1 cellular context compared by ENCODE assay signal in the genomic region with DNA sequence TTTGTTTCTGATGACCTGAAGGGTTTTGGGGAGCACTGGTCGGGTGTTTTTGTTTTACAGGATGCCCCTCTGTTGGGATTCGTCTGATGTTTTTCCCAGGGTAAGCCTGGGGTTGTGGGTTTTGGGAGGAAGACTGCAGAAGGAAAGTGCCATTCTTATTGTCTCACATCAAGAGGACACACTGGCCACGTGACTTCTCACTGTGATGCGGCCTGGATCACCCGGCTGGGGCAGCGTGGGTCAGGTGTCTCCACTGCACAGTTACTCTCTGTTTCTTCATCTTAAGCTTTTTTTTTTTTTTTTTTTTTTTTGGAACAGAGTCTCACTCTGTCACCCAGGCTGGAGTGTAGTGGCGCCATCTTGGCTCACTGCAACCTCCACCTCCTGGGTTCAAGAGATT.
TF ChIP-seq lines count a peak whose summit lies in the region.

No MANE protein-coding gene starts in this region.

TF ChIP-seq in K562, 482 proteins besides CTCF, POLR2A, EP300 and RAD21:
- TF ChIP-seq, protein P1, sequence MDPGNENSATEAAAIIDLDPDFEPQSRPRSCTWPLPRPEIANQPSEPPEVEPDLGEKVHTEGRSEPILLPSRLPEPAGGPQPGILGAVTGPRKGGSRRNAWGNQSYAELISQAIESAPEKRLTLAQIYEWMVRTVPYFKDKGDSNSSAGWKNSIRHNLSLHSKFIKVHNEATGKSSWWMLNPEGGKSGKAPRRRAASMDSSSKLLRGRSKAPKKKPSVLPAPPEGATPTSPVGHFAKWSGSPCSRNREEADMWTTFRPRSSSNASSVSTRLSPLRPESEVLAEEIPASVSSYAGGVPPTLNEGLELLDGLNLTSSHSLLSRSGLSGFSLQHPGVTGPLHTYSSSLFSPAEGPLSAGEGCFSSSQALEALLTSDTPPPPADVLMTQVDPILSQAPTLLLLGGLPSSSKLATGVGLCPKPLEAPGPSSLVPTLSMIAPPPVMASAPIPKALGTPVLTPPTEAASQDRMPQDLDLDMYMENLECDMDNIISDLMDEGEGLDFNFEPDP (CRISPR knock-in tag; IDR thresholded peaks at IDR 0.05), result no peak
- TF ChIP-seq, protein P2, sequence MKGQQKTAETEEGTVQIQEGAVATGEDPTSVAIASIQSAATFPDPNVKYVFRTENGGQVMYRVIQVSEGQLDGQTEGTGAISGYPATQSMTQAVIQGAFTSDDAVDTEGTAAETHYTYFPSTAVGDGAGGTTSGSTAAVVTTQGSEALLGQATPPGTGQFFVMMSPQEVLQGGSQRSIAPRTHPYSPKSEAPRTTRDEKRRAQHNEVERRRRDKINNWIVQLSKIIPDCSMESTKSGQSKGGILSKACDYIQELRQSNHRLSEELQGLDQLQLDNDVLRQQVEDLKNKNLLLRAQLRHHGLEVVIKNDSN (CRISPR knock-in tag; IDR thresholded peaks at IDR 0.05), result peak; percentile 39; the same call in 1 of the 2 replicates
- TF ChIP-seq, protein P3, sequence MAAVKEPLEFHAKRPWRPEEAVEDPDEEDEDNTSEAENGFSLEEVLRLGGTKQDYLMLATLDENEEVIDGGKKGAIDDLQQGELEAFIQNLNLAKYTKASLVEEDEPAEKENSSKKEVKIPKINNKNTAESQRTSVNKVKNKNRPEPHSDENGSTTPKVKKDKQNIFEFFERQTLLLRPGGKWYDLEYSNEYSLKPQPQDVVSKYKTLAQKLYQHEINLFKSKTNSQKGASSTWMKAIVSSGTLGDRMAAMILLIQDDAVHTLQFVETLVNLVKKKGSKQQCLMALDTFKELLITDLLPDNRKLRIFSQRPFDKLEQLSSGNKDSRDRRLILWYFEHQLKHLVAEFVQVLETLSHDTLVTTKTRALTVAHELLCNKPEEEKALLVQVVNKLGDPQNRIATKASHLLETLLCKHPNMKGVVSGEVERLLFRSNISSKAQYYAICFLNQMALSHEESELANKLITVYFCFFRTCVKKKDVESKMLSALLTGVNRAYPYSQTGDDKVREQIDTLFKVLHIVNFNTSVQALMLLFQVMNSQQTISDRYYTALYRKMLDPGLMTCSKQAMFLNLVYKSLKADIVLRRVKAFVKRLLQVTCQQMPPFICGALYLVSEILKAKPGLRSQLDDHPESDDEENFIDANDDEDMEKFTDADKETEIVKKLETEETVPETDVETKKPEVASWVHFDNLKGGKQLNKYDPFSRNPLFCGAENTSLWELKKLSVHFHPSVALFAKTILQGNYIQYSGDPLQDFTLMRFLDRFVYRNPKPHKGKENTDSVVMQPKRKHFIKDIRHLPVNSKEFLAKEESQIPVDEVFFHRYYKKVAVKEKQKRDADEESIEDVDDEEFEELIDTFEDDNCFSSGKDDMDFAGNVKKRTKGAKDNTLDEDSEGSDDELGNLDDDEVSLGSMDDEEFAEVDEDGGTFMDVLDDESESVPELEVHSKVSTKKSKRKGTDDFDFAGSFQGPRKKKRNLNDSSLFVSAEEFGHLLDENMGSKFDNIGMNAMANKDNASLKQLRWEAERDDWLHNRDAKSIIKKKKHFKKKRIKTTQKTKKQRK (IDR thresholded peaks at IDR 0.05; ENCODE audit: borderline replicate concordance, low read depth, low read length), result no peak
- no peak for TF ChIP-seq POU5F1 (IDR thresholded peaks at IDR 0.05; ENCODE audit: borderline replicate concordance, low read depth, low read length, partially characterized antibody)
- TF ChIP-seq ZNF232 (CRISPR knock-in tag; IDR thresholded peaks at IDR 0.05), result no peak
- TF ChIP-seq MTF1 (CRISPR knock-in tag; IDR thresholded peaks at IDR 0.05; ENCODE audit: borderline replicate concordance), result no peak
- TF ChIP-seq, protein P4, sequence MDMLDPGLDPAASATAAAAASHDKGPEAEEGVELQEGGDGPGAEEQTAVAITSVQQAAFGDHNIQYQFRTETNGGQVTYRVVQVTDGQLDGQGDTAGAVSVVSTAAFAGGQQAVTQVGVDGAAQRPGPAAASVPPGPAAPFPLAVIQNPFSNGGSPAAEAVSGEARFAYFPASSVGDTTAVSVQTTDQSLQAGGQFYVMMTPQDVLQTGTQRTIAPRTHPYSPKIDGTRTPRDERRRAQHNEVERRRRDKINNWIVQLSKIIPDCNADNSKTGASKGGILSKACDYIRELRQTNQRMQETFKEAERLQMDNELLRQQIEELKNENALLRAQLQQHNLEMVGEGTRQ (CRISPR knock-in tag; IDR thresholded peaks at IDR 0.05), result peak; percentile 54
- TF ChIP-seq RAD51 (IDR thresholded peaks at IDR 0.05; ENCODE audit: borderline replicate concordance, low read depth), result peak; percentile 44; the same call in 1 of the 2 replicates
- TF ChIP-seq, protein P5, sequence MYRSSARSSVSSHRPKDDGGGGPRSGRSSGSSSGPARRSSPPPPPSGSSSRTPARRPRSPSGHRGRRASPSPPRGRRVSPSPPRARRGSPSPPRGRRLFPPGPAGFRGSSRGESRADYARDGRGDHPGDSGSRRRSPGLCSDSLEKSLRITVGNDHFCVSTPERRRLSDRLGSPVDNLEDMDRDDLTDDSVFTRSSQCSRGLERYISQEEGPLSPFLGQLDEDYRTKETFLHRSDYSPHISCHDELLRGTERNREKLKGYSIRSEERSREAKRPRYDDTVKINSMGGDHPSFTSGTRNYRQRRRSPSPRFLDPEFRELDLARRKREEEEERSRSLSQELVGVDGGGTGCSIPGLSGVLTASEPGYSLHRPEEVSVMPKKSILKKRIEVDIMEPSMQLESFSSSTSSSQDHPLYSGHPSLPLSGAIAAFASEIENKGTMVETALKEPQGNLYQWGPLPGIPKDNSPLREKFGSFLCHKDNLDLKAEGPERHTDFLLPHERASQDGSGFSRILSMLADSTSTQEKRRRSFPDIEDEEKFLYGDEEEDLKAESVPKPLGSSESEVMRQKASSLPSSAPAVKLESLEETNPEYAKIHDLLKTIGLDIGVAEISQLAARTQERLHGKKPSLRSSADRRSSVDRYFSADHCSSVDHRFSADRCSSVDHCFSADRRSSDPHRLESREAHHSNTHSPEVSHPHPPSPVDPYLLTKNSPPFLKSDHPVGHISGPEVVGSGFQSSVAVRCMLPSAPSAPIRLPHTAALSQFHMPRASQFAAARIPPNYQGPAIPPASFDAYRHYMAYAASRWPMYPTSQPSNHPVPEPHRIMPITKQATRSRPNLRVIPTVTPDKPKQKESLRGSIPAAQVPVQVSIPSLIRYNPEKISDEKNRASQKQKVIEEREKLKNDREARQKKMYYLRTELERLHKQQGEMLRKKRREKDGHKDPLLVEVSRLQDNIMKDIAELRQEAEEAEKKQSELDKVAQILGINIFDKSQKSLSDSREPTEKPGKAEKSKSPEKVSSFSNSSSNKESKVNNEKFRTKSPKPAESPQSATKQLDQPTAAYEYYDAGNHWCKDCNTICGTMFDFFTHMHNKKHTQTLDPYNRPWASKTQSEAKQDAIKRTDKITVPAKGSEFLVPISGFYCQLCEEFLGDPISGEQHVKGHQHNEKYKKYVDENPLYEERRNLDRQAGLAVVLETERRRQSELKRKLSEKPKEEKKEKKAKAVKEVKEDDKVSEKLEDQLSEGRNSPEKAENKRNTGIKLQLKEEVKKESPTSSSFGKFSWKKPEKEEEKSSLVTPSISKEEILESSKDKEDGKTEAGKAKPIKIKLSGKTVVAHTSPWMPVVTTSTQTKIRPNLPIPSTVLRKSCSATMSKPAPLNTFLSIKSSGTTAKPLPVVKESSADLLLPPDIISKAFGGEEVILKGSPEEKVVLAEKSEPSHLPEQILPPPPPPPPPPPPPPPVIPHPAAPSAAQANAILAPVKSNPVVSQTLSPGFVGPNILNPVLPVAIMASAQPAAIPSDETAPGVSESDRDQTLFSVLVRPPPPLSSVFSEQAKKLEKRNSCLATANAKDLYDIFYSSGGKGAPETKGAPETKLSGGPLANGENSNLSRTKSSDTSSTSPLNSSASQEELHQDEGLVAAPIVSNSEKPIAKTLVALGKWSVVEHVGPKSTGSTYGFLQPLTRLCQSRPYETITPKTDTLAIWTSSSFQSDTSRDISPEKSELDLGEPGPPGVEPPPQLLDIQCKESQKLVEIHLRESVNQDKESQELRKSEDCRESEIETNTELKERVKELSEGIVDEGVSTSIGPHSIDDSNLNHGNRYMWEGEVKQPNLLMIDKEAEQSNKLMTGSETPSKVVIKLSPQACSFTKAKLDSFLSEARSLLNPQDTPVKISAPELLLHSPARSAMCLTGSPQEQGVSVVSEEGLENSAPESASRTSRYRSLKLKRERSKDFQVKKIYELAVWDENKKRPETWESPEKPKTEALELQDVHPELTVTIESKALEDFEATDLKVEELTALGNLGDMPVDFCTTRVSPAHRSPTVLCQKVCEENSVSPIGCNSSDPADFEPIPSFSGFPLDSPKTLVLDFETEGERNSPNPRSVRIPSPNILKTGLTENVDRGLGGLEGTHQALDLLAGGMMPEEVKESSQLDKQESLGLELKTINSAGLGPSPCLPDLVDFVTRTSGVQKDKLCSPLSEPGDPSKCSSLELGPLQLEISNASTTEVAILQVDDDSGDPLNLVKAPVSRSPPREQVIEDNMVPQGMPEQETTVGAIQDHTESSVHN (IDR thresholded peaks at IDR 0.05; ENCODE audit: borderline replicate concordance in 1 of 2, low read depth in 1 of 2), result no peak
- no peak for TF ChIP-seq CBX8 (IDR thresholded peaks at IDR 0.05; ENCODE audit: borderline replicate concordance, extremely low read depth, low read depth, low read length, poor library complexity, severe bottlenecking)
- no peak for TF ChIP-seq FOXM1 (IDR thresholded peaks at IDR 0.05; ENCODE audit: low read depth)
- TF ChIP-seq FOXM1 (CRISPR knock-in tag; IDR thresholded peaks at IDR 0.05; ENCODE audit: low read depth), result no peak
- TF ChIP-seq POLR2H (tag; IDR thresholded peaks at IDR 0.05; ENCODE audit: low read depth), result no peak
- TF ChIP-seq, protein P6, sequence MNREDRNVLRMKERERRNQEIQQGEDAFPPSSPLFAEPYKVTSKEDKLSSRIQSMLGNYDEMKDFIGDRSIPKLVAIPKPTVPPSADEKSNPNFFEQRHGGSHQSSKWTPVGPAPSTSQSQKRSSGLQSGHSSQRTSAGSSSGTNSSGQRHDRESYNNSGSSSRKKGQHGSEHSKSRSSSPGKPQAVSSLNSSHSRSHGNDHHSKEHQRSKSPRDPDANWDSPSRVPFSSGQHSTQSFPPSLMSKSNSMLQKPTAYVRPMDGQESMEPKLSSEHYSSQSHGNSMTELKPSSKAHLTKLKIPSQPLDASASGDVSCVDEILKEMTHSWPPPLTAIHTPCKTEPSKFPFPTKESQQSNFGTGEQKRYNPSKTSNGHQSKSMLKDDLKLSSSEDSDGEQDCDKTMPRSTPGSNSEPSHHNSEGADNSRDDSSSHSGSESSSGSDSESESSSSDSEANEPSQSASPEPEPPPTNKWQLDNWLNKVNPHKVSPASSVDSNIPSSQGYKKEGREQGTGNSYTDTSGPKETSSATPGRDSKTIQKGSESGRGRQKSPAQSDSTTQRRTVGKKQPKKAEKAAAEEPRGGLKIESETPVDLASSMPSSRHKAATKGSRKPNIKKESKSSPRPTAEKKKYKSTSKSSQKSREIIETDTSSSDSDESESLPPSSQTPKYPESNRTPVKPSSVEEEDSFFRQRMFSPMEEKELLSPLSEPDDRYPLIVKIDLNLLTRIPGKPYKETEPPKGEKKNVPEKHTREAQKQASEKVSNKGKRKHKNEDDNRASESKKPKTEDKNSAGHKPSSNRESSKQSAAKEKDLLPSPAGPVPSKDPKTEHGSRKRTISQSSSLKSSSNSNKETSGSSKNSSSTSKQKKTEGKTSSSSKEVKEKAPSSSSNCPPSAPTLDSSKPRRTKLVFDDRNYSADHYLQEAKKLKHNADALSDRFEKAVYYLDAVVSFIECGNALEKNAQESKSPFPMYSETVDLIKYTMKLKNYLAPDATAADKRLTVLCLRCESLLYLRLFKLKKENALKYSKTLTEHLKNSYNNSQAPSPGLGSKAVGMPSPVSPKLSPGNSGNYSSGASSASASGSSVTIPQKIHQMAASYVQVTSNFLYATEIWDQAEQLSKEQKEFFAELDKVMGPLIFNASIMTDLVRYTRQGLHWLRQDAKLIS (CRISPR knock-in tag; IDR thresholded peaks at IDR 0.05), result no peak
- TF ChIP-seq RBBP5 (IDR thresholded peaks at IDR 0.05; ENCODE audit: borderline replicate concordance, insufficient read depth, low read length, poor library complexity, severe bottlenecking), result no peak
- TF ChIP-seq, protein P7, sequence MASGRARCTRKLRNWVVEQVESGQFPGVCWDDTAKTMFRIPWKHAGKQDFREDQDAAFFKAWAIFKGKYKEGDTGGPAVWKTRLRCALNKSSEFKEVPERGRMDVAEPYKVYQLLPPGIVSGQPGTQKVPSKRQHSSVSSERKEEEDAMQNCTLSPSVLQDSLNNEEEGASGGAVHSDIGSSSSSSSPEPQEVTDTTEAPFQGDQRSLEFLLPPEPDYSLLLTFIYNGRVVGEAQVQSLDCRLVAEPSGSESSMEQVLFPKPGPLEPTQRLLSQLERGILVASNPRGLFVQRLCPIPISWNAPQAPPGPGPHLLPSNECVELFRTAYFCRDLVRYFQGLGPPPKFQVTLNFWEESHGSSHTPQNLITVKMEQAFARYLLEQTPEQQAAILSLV (tag; IDR thresholded peaks at IDR 0.05), result no peak
- TF ChIP-seq ZNF253 (CRISPR knock-in tag; conservative IDR thresholded peaks at IDR 0.05), result no peak
- no peak for TF ChIP-seq HDAC3 (IDR thresholded peaks at IDR 0.05; ENCODE audit: borderline replicate concordance, partially characterized antibody)
- no peak for TF ChIP-seq NRF1 (conservative IDR thresholded peaks at IDR 0.05 in 1 of 2, IDR thresholded peaks at IDR 0.05 in 1 of 2)
- TF ChIP-seq SP2 (IDR thresholded peaks at IDR 0.05; ENCODE audit: extremely low read depth, low read depth, low read length, poor library complexity, severe bottlenecking), result no peak
- TF ChIP-seq, protein P8, sequence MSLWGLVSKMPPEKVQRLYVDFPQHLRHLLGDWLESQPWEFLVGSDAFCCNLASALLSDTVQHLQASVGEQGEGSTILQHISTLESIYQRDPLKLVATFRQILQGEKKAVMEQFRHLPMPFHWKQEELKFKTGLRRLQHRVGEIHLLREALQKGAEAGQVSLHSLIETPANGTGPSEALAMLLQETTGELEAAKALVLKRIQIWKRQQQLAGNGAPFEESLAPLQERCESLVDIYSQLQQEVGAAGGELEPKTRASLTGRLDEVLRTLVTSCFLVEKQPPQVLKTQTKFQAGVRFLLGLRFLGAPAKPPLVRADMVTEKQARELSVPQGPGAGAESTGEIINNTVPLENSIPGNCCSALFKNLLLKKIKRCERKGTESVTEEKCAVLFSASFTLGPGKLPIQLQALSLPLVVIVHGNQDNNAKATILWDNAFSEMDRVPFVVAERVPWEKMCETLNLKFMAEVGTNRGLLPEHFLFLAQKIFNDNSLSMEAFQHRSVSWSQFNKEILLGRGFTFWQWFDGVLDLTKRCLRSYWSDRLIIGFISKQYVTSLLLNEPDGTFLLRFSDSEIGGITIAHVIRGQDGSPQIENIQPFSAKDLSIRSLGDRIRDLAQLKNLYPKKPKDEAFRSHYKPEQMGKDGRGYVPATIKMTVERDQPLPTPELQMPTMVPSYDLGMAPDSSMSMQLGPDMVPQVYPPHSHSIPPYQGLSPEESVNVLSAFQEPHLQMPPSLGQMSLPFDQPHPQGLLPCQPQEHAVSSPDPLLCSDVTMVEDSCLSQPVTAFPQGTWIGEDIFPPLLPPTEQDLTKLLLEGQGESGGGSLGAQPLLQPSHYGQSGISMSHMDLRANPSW (CRISPR knock-in tag; IDR thresholded peaks at IDR 0.05), result no peak
- no peak for TF ChIP-seq EWSR1 (IDR thresholded peaks at IDR 0.05; ENCODE audit: borderline replicate concordance, low read depth, partially characterized antibody)
- no peak for TF ChIP-seq ZNF146 (CRISPR knock-in tag; IDR thresholded peaks at IDR 0.05; ENCODE audit: unreplicated experiment)
TF ChIP-seq in K562: peak in this region for 3.
